In the genomic region with DNA sequence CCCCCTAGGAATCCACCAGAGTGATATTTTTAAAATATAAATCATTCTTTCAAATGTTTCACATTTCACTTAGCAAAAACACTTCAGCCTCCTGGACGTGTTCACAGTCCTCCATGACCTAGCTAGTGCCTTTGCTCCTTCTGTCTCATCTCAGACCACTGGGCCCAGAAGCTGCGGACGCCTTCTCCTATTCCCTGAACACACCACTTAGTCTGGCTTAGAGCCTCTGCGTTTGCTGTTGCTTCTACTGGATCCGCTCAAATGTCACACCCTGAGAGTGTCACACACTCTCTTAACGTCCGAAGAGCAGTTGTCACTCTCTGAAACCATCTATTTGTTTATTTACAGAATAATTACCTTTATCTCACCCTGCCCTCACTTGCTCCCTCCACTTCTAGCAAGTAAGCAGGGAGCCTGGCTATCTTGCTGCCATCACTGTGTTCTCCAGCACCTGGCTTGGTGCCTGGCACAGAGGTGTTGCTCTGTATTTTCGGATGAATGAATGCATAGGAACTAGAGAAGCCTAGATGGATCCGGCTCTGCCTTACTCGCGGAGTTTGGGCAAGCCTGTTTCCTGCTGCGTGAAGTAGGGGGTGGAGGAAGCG, we compare ENCODE assay signal across 1 cellular context.
TF ChIP-seq lines count a peak whose summit lies in the region.

No MANE protein-coding gene starts in this region.

TF ChIP-seq in endothelial cell of umbilical vein, 7 proteins besides CTCF, POLR2A, EP300 and RAD21:
- no peak for TF ChIP-seq POLR2AphosphoS5 (IDR thresholded peaks at IDR 0.05; ENCODE audit: insufficient read depth, low read depth, low read length)
- TF ChIP-seq, protein P1, sequence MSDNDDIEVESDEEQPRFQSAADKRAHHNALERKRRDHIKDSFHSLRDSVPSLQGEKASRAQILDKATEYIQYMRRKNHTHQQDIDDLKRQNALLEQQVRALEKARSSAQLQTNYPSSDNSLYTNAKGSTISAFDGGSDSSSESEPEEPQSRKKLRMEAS (IDR thresholded peaks at IDR 0.05; ENCODE audit: insufficient read depth, insufficient read length), result no peak
- no peak for TF ChIP-seq EZH2 (IDR thresholded peaks at IDR 0.05; ENCODE audit: borderline replicate concordance, low read depth, low read length, severe bottlenecking)
- no peak for TF ChIP-seq GATA2 (IDR thresholded peaks at IDR 0.05; ENCODE audit: insufficient read depth, insufficient read length, low read depth, low read length)
- no peak for TF ChIP-seq JUN (IDR thresholded peaks at IDR 0.05; ENCODE audit: borderline replicate concordance, insufficient read depth, insufficient read length, low read depth)
- no peak for TF ChIP-seq MYC (IDR thresholded peaks at IDR 0.05; ENCODE audit: low read depth, low read length)
- no peak for TF ChIP-seq FOS (IDR thresholded peaks at IDR 0.05; ENCODE audit: borderline replicate concordance, insufficient read depth, low read length)
TF ChIP-seq in endothelial cell of umbilical vein: peak in this region for 0.
